In genomic region chr4:40994326-40994725, GRCh38 we compare ENCODE assay signal across 8 cellular contexts.
DNase-seq lines count a peak whose midpoint lies in the region; FAIRE-seq and TF ChIP-seq lines count a peak whose summit lies in the region.
"Not testable (repeated sequence)": the region's sequence is repeated elsewhere in the genome, so short reads cannot be mapped to it uniquely, and the experiment has no call there.

No MANE protein-coding gene starts in this region.

- H3K9me3 ChIP-seq in adipocyte (ENCODE audit: control insufficient read depth, low read length), result not testable (repeated sequence)

- peak; percentile 39 for DNase-seq in AG09309 (ENCODE audit: low read depth)
- DNase-seq in H4 (ENCODE audit: low spot score), result peak; percentile 22
- peak; percentile 45 for DNase-seq in LoVo (ENCODE audit: low spot score)
- peak; percentile 94 for DNase-seq in RCC 7860 (ENCODE audit: low spot score)
- peak; percentile 41 for DNase-seq in adipocyte (ENCODE audit: low read depth)
- peak; percentile 43 for DNase-seq in dermis blood vessel endothelial cell
- DNase-seq in fibroblast of villous mesenchyme (ENCODE audit: low read depth), result peak; percentile 85
- DNase-seq in renal cortical epithelial cell (ENCODE audit: low read depth), result peak; percentile 16

- H3K27me3 ChIP-seq in adipocyte (replicated peaks; ENCODE audit: control insufficient read depth, insufficient read depth, low read length), result not testable (repeated sequence)

- not testable (repeated sequence) for H3K36me3 ChIP-seq in adipocyte (ENCODE audit: control insufficient read depth, insufficient read depth, low read length, severe bottlenecking)

- not testable (repeated sequence) for H3K9ac ChIP-seq in adipocyte (ENCODE audit: low read length)

- H3K4me1 ChIP-seq in adipocyte (ENCODE audit: control insufficient read depth, insufficient read depth, low read length), result peaks cover 35% of the 10 kb centered on the region

- FAIRE-seq in RCC 7860 (lab: Jason Lieb, UNC), result peak; percentile 95

- not testable (repeated sequence) for TF ChIP-seq CTCF in AG09309 (IDR thresholded peaks at IDR 0.05; ENCODE audit: control insufficient read depth, insufficient read depth, low read depth, low read length, missing control alignments); fibroblast of villous mesenchyme (IDR thresholded peaks at IDR 0.05; ENCODE audit: insufficient read depth, low read depth, low read length)

- not testable (repeated sequence) for H3K4me3 ChIP-seq in AG09309 (ENCODE audit: control insufficient read depth, low read depth, low read length); adipocyte (ENCODE audit: low read length); fibroblast of villous mesenchyme (ENCODE audit: low read depth, low read length)

Comparison
In these comparisons a context has a peak if more than half of its experiments do, and no peak if none do; other contexts are left out.
1. DNase-seq: peak in every context shown above with its lines; median percentile 94 in RCC 7860; 85 in fibroblast of villous mesenchyme; 45 in LoVo; 43 in dermis blood vessel endothelial cell; 41 in adipocyte; 39 in AG09309; 22 in H4; 16 in renal cortical epithelial cell.